8 cellular contexts compared by ENCODE assay signal in genomic region chr11:130478204-130478701, GRCh38. TPM values are rescaled to one million over a fixed set of nuclear protein-coding genes. Genes with fewer than 3 reads are reported as not detected.
DNase-seq lines count a peak whose midpoint lies in the region; ATAC-seq, FAIRE-seq and TF ChIP-seq lines count a peak whose summit lies in the region.

No MANE protein-coding gene starts in this region.

- TF ChIP-seq CTCF in BJ (IDR thresholded peaks at IDR 0.05; ENCODE audit: insufficient read depth, low read depth, low read length) (no peak), RWPE1 (conservative IDR thresholded peaks at IDR 0.05; ENCODE audit: low read depth) (no peak), fibroblast of mammary gland (conservative IDR thresholded peaks at IDR 0.05; ENCODE audit: control insufficient read depth, insufficient read depth, low read depth, low read length) (no peak), pancreas (IDR thresholded peaks at IDR 0.05) (no peak)

- POLR2A ChIA-PET in BJ (lab: Charles Lee) = interaction anchor here (0.6 kb wide), 1 partner anchor 96 kb away, joined by 3 read pairs; no protein-coding TSS in a partner anchor
- POLR2A ChIA-PET in RWPE1 (lab: Yijun Ruan, JAX; ENCODE audit: low non-redundant PET) = no interaction called here

- no peaks in the 10 kb centered on the region for H3K4me1 ChIP-seq in pancreas

- H3K27ac ChIP-seq in RWPE1 = peak overlapping the region; percentile 66
- H3K27ac ChIP-seq in pancreas = no peak overlapping the region

- CTCF ChIA-PET in BJ (lab: Yijun Ruan, JAX) = interaction anchor here (0.6 to 3.7 kb wide), 7 partner anchors 24 to 352 kb away, joined by 3 to 11 read pairs (median 3); no protein-coding TSS in a partner anchor
- CTCF ChIA-PET in RWPE1 (lab: Yijun Ruan, JAX) = no interaction called here

- peak; percentile 82 for DNase-seq in BJ (ENCODE audit: low read depth)
- DNase-seq in RWPE1 (ENCODE audit: low spot score) = peak; percentile 80
- peak; percentile 96 for DNase-seq in fibroblast of mammary gland (ENCODE audit: low read depth)
- peak in 3 of 6 donors; percentile 22 to 48 (median 27) for DNase-seq in pancreas
- no peak for DNase-seq in DMS53 treated with DMSO at 0.1 percent for 48 hours (lab: John Stamatoyannopoulos, UW; ENCODE audit: unreplicated experiment)
- no peak for DNase-seq in effector CD4-positive, alpha-beta T cell
- DNase-seq in cerebellar cortex (ENCODE audit: low spot score) = no peak
- DNase-seq in stimulated activated naive CD4-positive, alpha-beta T cell (lab: John Stamatoyannopoulos, UW) = no peak

- ATAC-seq in pancreas = peak in 3 of 4 donors; percentile 67 to 69 (median 68)

- no peaks in the 10 kb centered on the region for H3K9me3 ChIP-seq in pancreas

- FAIRE-seq in pancreas (lab: Jason Lieb, UNC) = no peak

- 55 to 67% methylated on average over 10 of the region's 10 CpGs for WGBS in pancreas, 2 donors

- H3K36me3 ChIP-seq in BJ (ENCODE audit: control insufficient read depth, insufficient read depth, low read length) = peaks cover 2% of the 10 kb centered on the region; the same call in 1 of the 2 replicates
- no peaks in the 10 kb centered on the region for H3K36me3 ChIP-seq in pancreas

- H3K27me3 ChIP-seq in BJ (ENCODE audit: control insufficient read depth, insufficient read depth, low read length) = no peaks in the 10 kb centered on the region
- no peaks in the 10 kb centered on the region for H3K27me3 ChIP-seq in pancreas

- intact Hi-C loops in pancreas (cut with DNase I) = no loop called here

- H3K4me3 ChIP-seq in BJ (ENCODE audit: low read depth, low read length) (no peak overlapping the region), fibroblast of mammary gland (ENCODE audit: control insufficient read depth, low read depth, low read length) (no peak overlapping the region), pancreas (no peak overlapping the region)

RNA-seq across cellular contexts. Expression of gene ADAMTS15, which starts 29.8 kb away (rescaled TPM):
- polyA plus RNA-seq in BJ (2011; rRNA removed) (2.7 and 5.6 TPM in 2 replicates), pancreas (1 to 10 TPM in 1 of 2 donors, under 1 TPM in 1; 0.63 to 1.2 TPM)
- 6.3 and 6.5 TPM in 2 replicates for polyA minus RNA-seq in BJ (2011; rRNA and poly(A)+ RNA removed)
- total RNA-seq in pancreas = 1 to 10 TPM in 2 of 6 donors, under 1 TPM in 4; 0.14 to 1.2 (median 0.69) TPM

RNA-seq across cellular contexts. Expression of gene ADAMTS8, which starts 49.8 kb away (rescaled TPM):
- polyA plus RNA-seq in BJ (2011; rRNA removed) (0.05 TPM in 1 of 2 replicates, not detected in the other), pancreas (under 1 TPM; 0.42 TPM)
- not detected in 2 replicates for polyA minus RNA-seq in BJ (2011; rRNA and poly(A)+ RNA removed)
- 1 to 10 TPM in 2 of 6 donors, under 1 TPM in 3, not detected in 1; 0.04 to 1.6 (median 0.22) TPM for total RNA-seq in pancreas

Comparison
In these comparisons a context has a peak if more than half of its experiments do, and no peak if none do; other contexts are left out.
1. DNase-seq: peak in BJ (single experiment), RWPE1 (single experiment) and fibroblast of mammary gland (single experiment); none in DMS53 treated with DMSO at 0.1 percent for 48 hours (single experiment), effector CD4-positive, alpha-beta T cell (single experiment), cerebellar cortex (single experiment) and stimulated activated naive CD4-positive, alpha-beta T cell (0 of 6).